Comparison of ENCODE assay signal across 8 cellular contexts in the genomic region with DNA sequence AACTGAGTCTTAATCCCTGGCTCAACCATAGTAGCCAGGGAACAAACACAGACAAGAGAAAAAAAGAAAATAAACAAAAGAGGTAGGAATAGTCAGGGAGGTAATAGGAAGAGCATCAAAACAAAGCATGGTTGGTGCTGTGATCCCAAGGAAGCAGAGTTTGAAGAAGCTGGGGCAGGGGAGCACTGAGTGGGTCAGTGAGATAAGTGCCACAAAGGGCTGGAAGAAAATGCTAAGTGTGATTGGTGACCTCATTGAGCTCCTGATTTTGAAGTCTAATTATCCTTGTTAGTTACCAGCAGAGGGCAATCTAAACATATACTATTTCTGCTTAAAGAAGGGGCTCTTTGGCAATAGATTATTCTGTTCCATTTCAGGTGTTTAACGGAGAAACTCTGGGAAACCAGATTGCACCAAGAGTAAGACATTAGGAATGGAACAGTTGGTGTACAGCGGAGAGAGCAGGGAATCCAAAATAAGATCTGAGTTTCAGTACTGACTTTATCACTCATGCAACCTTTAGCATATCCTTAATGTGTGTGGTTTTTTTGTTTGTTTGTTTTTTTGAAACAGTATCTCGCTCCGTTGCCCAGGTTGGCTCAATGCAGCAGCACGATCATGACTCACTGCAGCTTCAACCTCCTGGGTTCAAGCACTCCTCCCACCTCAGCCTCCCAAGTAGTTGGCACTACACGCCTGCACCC. TPM values are rescaled to one million over a fixed set of nuclear protein-coding genes. Genes with fewer than 3 reads are reported as not detected.
DNase-seq lines count a peak whose midpoint lies in the region; ATAC-seq and TF ChIP-seq lines count a peak whose summit lies in the region.

No MANE protein-coding gene starts in this region.

- H3K36me3 ChIP-seq in thyroid gland = peaks cover 4 to 6% of the 10 kb centered on the region in 2 donors

- no peak overlapping the region for H3K4me3 Mint-ChIP-seq in HFFc6

- no peaks in the 10 kb centered on the region for H3K27me3 Mint-ChIP-seq in HFFc6 (ENCODE audit: insufficient read depth)

- no peaks in the 10 kb centered on the region for H3K36me3 Mint-ChIP-seq in HFFc6 (ENCODE audit: low read depth)

- DNase-seq in ELF-1 (ENCODE audit: low read depth, low spot score) = peak; percentile 33
- DNase-seq in HFFc6 = peak; percentile 59
- peak; percentile 55 to 87 for DNase-seq in NCI-H446 (lab: John Stamatoyannopoulos, UW)
- DNase-seq in amniotic stem cell (lab: John Stamatoyannopoulos, UW) = peak; percentile 59
- peak; percentile 32 for DNase-seq in hepatic stellate cell (ENCODE audit: low spot score)
- DNase-seq in thyroid gland = no peak
- DNase-seq in stimulated activated CD4-positive, alpha-beta T cell treated with anti-CD3 and anti-CD28 coated beads, Interleukin-4, amount 100 ng/mL, for 4 hours = no peak

- no peaks in the 10 kb centered on the region for H3K9me3 ChIP-seq in thyroid gland

- no peaks in the 10 kb centered on the region for H3K9me3 Mint-ChIP-seq in HFFc6

- WGBS in thyroid gland, 2 donors = 72 to 74% methylated on average over 6 of the region's 6 CpGs

- ATAC-seq in HG02763 (IDR thresholded peaks at IDR 0.05; ENCODE audit: unreplicated experiment) = no peak

- H3K4me1 ChIP-seq in thyroid gland = no peaks in the 10 kb centered on the region

- H3K27ac Mint-ChIP-seq in HFFc6 = peak overlapping the region; percentile 63

- TF ChIP-seq CTCF in HFFc6 (IDR thresholded peaks at IDR 0.05) (peak; percentile 80), thyroid gland (IDR thresholded peaks at IDR 0.05) (peak in 4 of 6 experiments; percentile 34 to 78 (median 62))

- intact Hi-C loops in thyroid gland (cut with DNase I) = loop anchor here (5.0 kb wide), 2 partner anchors 260 to 285 kb away; no protein-coding TSS in a partner anchor

- no peak for TF ChIP-seq POLR2A in thyroid gland (IDR thresholded peaks at IDR 0.05)

- H3K4me3 ChIP-seq in thyroid gland (replicated peaks in 1 of 3) = no peak overlapping the region

- H3K27ac ChIP-seq in thyroid gland = no peak overlapping the region

- peaks cover 18% of the 10 kb centered on the region for H3K4me1 Mint-ChIP-seq in HFFc6 (ENCODE audit: low read depth)

- no peaks in the 10 kb centered on the region for H3K27me3 ChIP-seq in thyroid gland

RNA-seq across cellular contexts. Expression of a gene that starts 30.7 kb away (rescaled TPM):
- total RNA-seq in HFFc6 (2021; fragmentation: NEBNext Ultra II Directional; extraction: Animal tissue kit (Norgen Biotek cat#: 25700)) = 1 to 10 TPM; 2.9 to 4.7 (median 3.9) TPM
- total RNA-seq in thyroid gland = 10 to 100 TPM in 2 of 4 donors, 1 to 10 TPM in 2; 8.7 to 16.7 (median 12.5) TPM

Comparison
In these comparisons a context has a peak if more than half of its experiments do, and no peak if none do; other contexts are left out.
1. DNase-seq: peak in ELF-1 (single experiment), HFFc6 (single experiment), NCI-H446 (2 of 2), amniotic stem cell (single experiment) and hepatic stellate cell (single experiment); none in thyroid gland (0 of 2) and stimulated activated CD4-positive, alpha-beta T cell treated with anti-CD3 and anti-CD28 coated beads, Interleukin-4, amount 100 ng/mL, for 4 hours (0 of 2).